ENCODE assay signal across 1 cellular context in genomic region chrX:54494970-54495813, GRCh38.
TF ChIP-seq lines count a peak whose summit lies in the region.

No MANE protein-coding gene starts in this region.

TF ChIP-seq in K562, 482 proteins besides CTCF, POLR2A, EP300 and RAD21 (continued from another document):
- TF ChIP-seq UBTF (IDR thresholded peaks at IDR 0.05; ENCODE audit: borderline replicate concordance in 1 of 2, low read depth in 2 of 2, low read length in 2 of 2) (no peak), HOMEZ (CRISPR knock-in tag; IDR thresholded peaks at IDR 0.05) (no peak), FOXP4 (CRISPR knock-in tag; IDR thresholded peaks at IDR 0.05; ENCODE audit: borderline replicate concordance) (no peak), PRMT5 (CRISPR knock-in tag; IDR thresholded peaks at IDR 0.05) (no peak), MECOM (CRISPR knock-in tag; IDR thresholded peaks at IDR 0.05) (no peak), XRCC3 (IDR thresholded peaks at IDR 0.05) (no peak), CREB3L1 (IDR thresholded peaks at IDR 0.05; ENCODE audit: borderline replicate concordance, low read depth) (no peak), ATF6 (CRISPR knock-in tag; IDR thresholded peaks at IDR 0.05) (no peak), ZNF274 (IDR thresholded peaks at IDR 0.05; ENCODE audit: borderline replicate concordance, low read depth, low read length) (no peak)
